ENCODE assay signal across 11 cellular contexts in genomic region chr1:204726478-204726877, GRCh38. TPM values are rescaled to one million over a fixed set of nuclear protein-coding genes. Genes with fewer than 3 reads are reported as not detected.
DNase-seq lines count a peak whose midpoint lies in the region; ATAC-seq, FAIRE-seq and TF ChIP-seq lines count a peak whose summit lies in the region.
"Had no signal": no experiment of that assay in that cellular context is flagged by ENCODE, and none has a peak within 500 bp of the region (broad histone marks: within the 10 kb centered on the region; RNA-seq: fewer than 3 reads in every experiment).

No MANE protein-coding gene starts in this region.

- CTCF ChIA-PET in activated naive CD4-positive, alpha-beta T cell treated with anti-CD3 and anti-CD28 coated beads for 36 hours (lab: Charles Lee) = interaction anchor here (1.0 to 1.9 kb wide), 3 partner anchors 11 to 37 kb away, joined by 3 to 4 read pairs (median 4); no protein-coding TSS in a partner anchor
- CTCF ChIA-PET in activated naive CD4-positive, alpha-beta T cell treated with anti-CD3 and anti-CD28 coated beads, Interleukin-2, amount 10 ng/mL, durations not matched to agents 7 days and 5 days (lab: Charles Lee) = interaction anchor here (0.9 kb wide), 1 partner anchor 38 kb away, joined by 5 read pairs; no protein-coding TSS in a partner anchor

- H3K9me3 Mint-ChIP-seq in activated naive CD4-positive, alpha-beta T cell treated with anti-CD3 and anti-CD28 coated beads for 36 hours = no peaks in the 10 kb centered on the region
- H3K9me3 Mint-ChIP-seq in activated naive CD4-positive, alpha-beta T cell treated with anti-CD3 and anti-CD28 coated beads, Interleukin-2, amount 10 ng/mL, durations not matched to agents 7 days and 5 days = no peaks in the 10 kb centered on the region
- H3K9me3 Mint-ChIP-seq: central memory CD8-positive, alpha-beta T cell had no signal

- TF ChIP-seq CTCF in fibroblast of pulmonary artery (IDR thresholded peaks at IDR 0.05; ENCODE audit: low read length, missing control alignments) = no peak

- H3K27ac Mint-ChIP-seq in activated naive CD4-positive, alpha-beta T cell treated with anti-CD3 and anti-CD28 coated beads for 36 hours = peak overlapping the region; percentile 51
- no peak overlapping the region for H3K27ac Mint-ChIP-seq in activated naive CD4-positive, alpha-beta T cell treated with anti-CD3 and anti-CD28 coated beads, Interleukin-2, amount 10 ng/mL, durations not matched to agents 7 days and 5 days

- H3K27me3 Mint-ChIP-seq in activated naive CD4-positive, alpha-beta T cell treated with anti-CD3 and anti-CD28 coated beads for 36 hours (ENCODE audit: low read depth) = peaks cover 1% of the 10 kb centered on the region
- peaks cover 23% of the 10 kb centered on the region for H3K27me3 Mint-ChIP-seq in activated naive CD4-positive, alpha-beta T cell treated with anti-CD3 and anti-CD28 coated beads, Interleukin-2, amount 10 ng/mL, durations not matched to agents 7 days and 5 days

- intact Hi-C loops in activated naive CD4-positive, alpha-beta T cell treated with anti-CD3 and anti-CD28 coated beads for 36 hours (cut with micrococcal nuclease) = no loop called here

- H3K4me1 Mint-ChIP-seq in activated naive CD4-positive, alpha-beta T cell treated with anti-CD3 and anti-CD28 coated beads for 36 hours (ENCODE audit: low read depth) = peaks cover 5% of the 10 kb centered on the region
- H3K4me1 Mint-ChIP-seq in activated naive CD4-positive, alpha-beta T cell treated with anti-CD3 and anti-CD28 coated beads, Interleukin-2, amount 10 ng/mL, durations not matched to agents 7 days and 5 days = no peaks in the 10 kb centered on the region
- H3K4me1 Mint-ChIP-seq: central memory CD8-positive, alpha-beta T cell had no signal

- DNase-seq in activated naive CD4-positive, alpha-beta T cell treated with anti-CD3 and anti-CD28 coated beads for 36 hours = peak; percentile 28
- DNase-seq in activated naive CD4-positive, alpha-beta T cell treated with anti-CD3 and anti-CD28 coated beads, Interleukin-2, amount 10 ng/mL, durations not matched to agents 7 days and 5 days = no peak
- peak; percentile 76 for DNase-seq in RCC 7860 (ENCODE audit: low spot score)
- DNase-seq in fibroblast of pulmonary artery (ENCODE audit: low read depth) = peak; percentile 44
- peak; percentile 14 for DNase-seq in ureter (ENCODE audit: low spot score)
- no peak for DNase-seq in superior temporal gyrus (ENCODE audit: extremely low spot score)
- DNase-seq in NCI-H748 treated with DMSO at 0.1 percent for 48 hours (lab: John Stamatoyannopoulos, UW) = no peak
- DNase-seq: stimulated activated CD8-positive, alpha-beta memory T cell treated with anti-CD3 and anti-CD28 coated beads, Interleukin-4, amount 100 ng/mL, for 48 hours had no signal

- no peak overlapping the region for H3K4me3 Mint-ChIP-seq in activated naive CD4-positive, alpha-beta T cell treated with anti-CD3 and anti-CD28 coated beads for 36 hours
- no peak overlapping the region for H3K4me3 Mint-ChIP-seq in activated naive CD4-positive, alpha-beta T cell treated with anti-CD3 and anti-CD28 coated beads, Interleukin-2, amount 10 ng/mL, durations not matched to agents 7 days and 5 days
- H3K4me3 Mint-ChIP-seq: central memory CD8-positive, alpha-beta T cell had no signal

- FAIRE-seq in RCC 7860 (lab: Jason Lieb, UNC) = peak; percentile 47

- no peaks in the 10 kb centered on the region for H3K36me3 Mint-ChIP-seq in activated naive CD4-positive, alpha-beta T cell treated with anti-CD3 and anti-CD28 coated beads for 36 hours (ENCODE audit: low read depth)
- no peaks in the 10 kb centered on the region for H3K36me3 Mint-ChIP-seq in activated naive CD4-positive, alpha-beta T cell treated with anti-CD3 and anti-CD28 coated beads, Interleukin-2, amount 10 ng/mL, durations not matched to agents 7 days and 5 days

- no peak overlapping the region for H3K4me3 ChIP-seq in fibroblast of pulmonary artery (replicated peaks; ENCODE audit: low read depth, low read length)

- no peak for ATAC-seq in GM21360 (IDR thresholded peaks at IDR 0.05; ENCODE audit: unreplicated experiment)

RNA-seq across cellular contexts. Expression of gene LRRN2, which starts 40.9 kb away (rescaled TPM):
- total RNA-seq in activated naive CD4-positive, alpha-beta T cell treated with anti-CD3 and anti-CD28 coated beads for 36 hours = not detected
- 2.1 TPM for total RNA-seq in ureter
- total RNA-seq: T-helper 2 cell treated with Interferon-gamma antibody and Interleukin-4, amounts not matched to agents 100 ng/mL and 5 ng/mL, for 36 hours had no signal

Comparison
In these comparisons a context has a peak if more than half of its experiments do, and no peak if none do; other contexts are left out.
1. DNase-seq: peak in activated naive CD4-positive, alpha-beta T cell treated with anti-CD3 and anti-CD28 coated beads for 36 hours (single experiment), RCC 7860 (single experiment), fibroblast of pulmonary artery (single experiment) and ureter (single experiment); none in activated naive CD4-positive, alpha-beta T cell treated with anti-CD3 and anti-CD28 coated beads, Interleukin-2, amount 10 ng/mL, durations not matched to agents 7 days and 5 days (single experiment), superior temporal gyrus (single experiment) and NCI-H748 treated with DMSO at 0.1 percent for 48 hours (single experiment).